14 cellular contexts compared by ENCODE assay signal in genomic region chr4:48329976-48330375, GRCh38. TPM values are rescaled to one million over a fixed set of nuclear protein-coding genes. Genes with fewer than 3 reads are reported as not detected.
DNase-seq lines count a peak whose midpoint lies in the region; ATAC-seq, FAIRE-seq and TF ChIP-seq lines count a peak whose summit lies in the region.
"Had no signal": no experiment of that assay in that cellular context is flagged by ENCODE, and none has a peak within 500 bp of the region (broad histone marks: within the 10 kb centered on the region; RNA-seq: fewer than 3 reads in every experiment).

No MANE protein-coding gene starts in this region.

- CTCF ChIA-PET in A673 (lab: Charles Lee): no interaction called here

- DNase-seq in A673 (ENCODE audit: low spot score) (peak; percentile 21), HFFc6 (peak; percentile 80), amniotic stem cell (lab: John Stamatoyannopoulos, UW) (peak; percentile 38), NCI-H2227 treated with DMSO at 0.1 percent for 48 hours (lab: John Stamatoyannopoulos, UW) (no peak), NCI-H1417 (lab: John Stamatoyannopoulos, UW) (no peak)
- DNase-seq in NK-92 treated with Interleukin-12 subunit alpha and Interleukin-12 subunit beta, amount 100 ng/mL, for 24 hours (lab: John Stamatoyannopoulos, UW): no peak
- DNase-seq: caudate nucleus; CD4-positive, alpha-beta T cell; heart right ventricle; NCI-H2107; SIG-M5 had no signal

- H3K4me1 Mint-ChIP-seq in HFFc6 (ENCODE audit: low read depth): peaks cover 73% of the 10 kb centered on the region

- intact Hi-C loops in A673 (cut with micrococcal nuclease; ENCODE audit: unreplicated experiment): no loop called here

- H3K4me1 ChIP-seq in A673 (ENCODE audit: insufficient read depth, low read length, poor library complexity, severe bottlenecking): peaks cover 8% of the 10 kb centered on the region

- POLR2A ChIA-PET in A673 (lab: Charles Lee; ENCODE audit: low non-redundant PET): no interaction called here

- no peaks in the 10 kb centered on the region for H3K27me3 ChIP-seq in A673 (replicated peaks; ENCODE audit: insufficient read depth, low read depth, low read length, poor library complexity)
- H3K27me3 ChIP-seq: heart right ventricle had no signal

- no peaks in the 10 kb centered on the region for H3K9me3 ChIP-seq in A673 (ENCODE audit: low read depth, low read length, poor library complexity, severe bottlenecking)
- H3K9me3 ChIP-seq: heart right ventricle had no signal

- FAIRE-seq in islet of Langerhans (lab: Jason Lieb, UNC): peak; percentile 60
- FAIRE-seq: GM18507 had no signal

- peak overlapping the region; percentile 90 for H3K27ac Mint-ChIP-seq in HFFc6
- H3K27ac Mint-ChIP-seq: CD4-positive, alpha-beta T cell had no signal

- ATAC-seq in HG03520 (IDR thresholded peaks at IDR 0.05; ENCODE audit: unreplicated experiment): no peak

- no peak overlapping the region for H3K27ac ChIP-seq in A673 (ENCODE audit: low read depth, low read length, poor library complexity, severe bottlenecking)

- H3K27me3 Mint-ChIP-seq in HFFc6 (ENCODE audit: insufficient read depth): peaks cover 2% of the 10 kb centered on the region; the same call in 1 of the 2 replicates
- H3K27me3 Mint-ChIP-seq: CD4-positive, alpha-beta T cell had no signal

- H3K36me3 Mint-ChIP-seq in HFFc6 (ENCODE audit: low read depth): no peaks in the 10 kb centered on the region

- TF ChIP-seq CTCF in A673 (conservative IDR thresholded peaks at IDR 0.05; ENCODE audit: low read depth, low read length) (no peak), HFFc6 (IDR thresholded peaks at IDR 0.05) (no peak)

- H3K4me3 ChIP-seq in A673 (ENCODE audit: low read depth, low read length, poor library complexity, severe bottlenecking): no peak overlapping the region
- H3K4me3 ChIP-seq: heart right ventricle had no signal

- no peaks in the 10 kb centered on the region for H3K36me3 ChIP-seq in A673 (ENCODE audit: insufficient read depth, low read length, poor library complexity, severe bottlenecking)
- H3K36me3 ChIP-seq: heart right ventricle had no signal

- no peaks in the 10 kb centered on the region for H3K9me3 Mint-ChIP-seq in HFFc6
- H3K9me3 Mint-ChIP-seq: CD4-positive, alpha-beta T cell had no signal

- BruUV-seq in A673 (replicated peaks; lab: Mats Ljungman, UMichigan): no TSS peak

- H3K4me3 Mint-ChIP-seq in HFFc6: peak overlapping the region; percentile 69
- H3K4me3 Mint-ChIP-seq: CD4-positive, alpha-beta T cell had no signal

RNA-seq across cellular contexts. Expression of gene SLAIN2, which starts 11.4 kb away (rescaled TPM):
- 74.0 and 79.1 TPM in 2 replicates for total RNA-seq in A673 (2021)
- total RNA-seq in HFFc6 (2021; fragmentation: NEBNext Ultra II Directional; extraction: Animal tissue kit (Norgen Biotek cat#: 25700)): 100 to 1,000 TPM in 5 of 6 experiments, 10 to 100 TPM in 1; 93.7 to 136 (median 114) TPM

Comparison
In these comparisons a context has a peak if more than half of its experiments do, and no peak if none do; other contexts are left out.
1. DNase-seq: peak in A673 (single experiment), HFFc6 (single experiment) and amniotic stem cell (single experiment); none in NK-92 treated with Interleukin-12 subunit alpha and Interleukin-12 subunit beta, amount 100 ng/mL, for 24 hours (single experiment), NCI-H2227 treated with DMSO at 0.1 percent for 48 hours (single experiment) and NCI-H1417 (0 of 3).